40 cellular contexts compared by ENCODE assay signal in the genomic region with DNA sequence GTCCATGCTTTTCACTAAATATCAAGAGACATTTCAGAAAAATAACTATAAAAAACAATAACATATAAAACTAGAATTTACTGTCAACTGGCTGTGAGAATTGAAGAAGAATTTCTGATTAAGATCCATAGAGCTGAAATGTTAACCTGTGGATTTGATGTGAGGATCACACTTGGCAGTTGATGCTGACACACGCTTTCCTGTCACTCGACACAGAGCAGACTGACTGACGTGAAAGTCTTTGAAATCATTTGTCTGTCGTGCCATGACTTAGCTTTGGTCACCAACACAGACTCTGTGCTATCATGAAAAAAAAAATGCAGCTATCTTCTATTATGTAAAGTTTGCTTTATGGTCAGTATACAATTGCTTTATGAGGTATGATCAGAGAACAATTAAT.
"Had no signal": no experiment of that assay in that cellular context is flagged by ENCODE, and none has a peak within 500 bp of the region (broad histone marks: within the 10 kb centered on the region; RNA-seq: fewer than 3 reads in every experiment).

No MANE protein-coding gene starts in this region.

- H3K4me3 ChIP-seq: adrenal gland, ascending aorta, body of pancreas, breast epithelium, cardiac muscle cell had no signal

- H3K36me3 ChIP-seq: adrenal gland, ascending aorta, brain microvascular endothelial cell, breast epithelium, cardiac muscle cell had no signal

- H3K9me3 Mint-ChIP-seq: activated naive CD4-positive, alpha-beta T cell treated with anti-CD3 and anti-CD28 coated beads for 36 hours; activated naive CD4-positive, alpha-beta T cell treated with anti-CD3 and anti-CD28 coated beads, Interleukin-2, amount 50 U/mL, for 24 hours; activated naive CD8-positive, alpha-beta T cell treated with anti-CD3 and anti-CD28 coated beads for 36 hours; activated naive CD8-positive, alpha-beta T cell treated with anti-CD3 and anti-CD28 coated beads, Interleukin-2, amount 10 ng/mL, durations not matched to agents 7 days and 5 days; activated naive CD8-positive, alpha-beta T cell treated with anti-CD3 and anti-CD28 coated beads, Interleukin-2, amount 50 U/mL, for 24 hours; brain had no signal

- H3K27me3 Mint-ChIP-seq: activated naive CD4-positive, alpha-beta T cell treated with anti-CD3 and anti-CD28 coated beads, Interleukin-2, amount 10 ng/mL, durations not matched to agents 7 days and 5 days; activated naive CD4-positive, alpha-beta T cell treated with anti-CD3 and anti-CD28 coated beads, Interleukin-2, amount 50 U/mL, for 24 hours; activated naive CD8-positive, alpha-beta T cell; activated naive CD8-positive, alpha-beta T cell treated with anti-CD3 and anti-CD28 coated beads for 36 hours; activated naive CD8-positive, alpha-beta T cell treated with anti-CD3 and anti-CD28 coated beads, Interleukin-2, amount 10 ng/mL, durations not matched to agents 7 days and 5 days; activated naive CD8-positive, alpha-beta T cell treated with anti-CD3 and anti-CD28 coated beads, Interleukin-2, amount 50 U/mL, for 24 hours; activated T-cell treated with anti-CD3 and anti-CD28 coated beads, Interleukin-2, amount 50 U/mL, for 24 hours; activated T-helper 17 cell treated with anti-CD3 and anti-CD28 coated beads, Interleukin-2, amount 50 U/mL, for 72 hours; brain; central memory CD8-positive, alpha-beta T cell had no signal

- DNase-seq: activated effector memory CD4-positive, alpha-beta T cell treated with anti-CD3 and anti-CD28 coated beads, Interleukin-2, amount 50 U/mL, for 16 hours; activated effector memory CD4-positive, alpha-beta T cell treated with Interleukin-2 at 50 U/mL for 16 hours; activated gamma-delta T cell; activated gamma-delta T cell treated with Interleukin-2 at 50 U/mL for 16 hours; activated naive CD4-positive, alpha-beta T cell; activated naive CD4-positive, alpha-beta T cell treated with anti-CD3 and anti-CD28 coated beads for 36 hours; activated naive CD4-positive, alpha-beta T cell treated with anti-CD3 and anti-CD28 coated beads, Interleukin-2, amount 10 ng/mL, durations not matched to agents 7 days and 5 days; activated naive CD4-positive, alpha-beta T cell treated with anti-CD3 and anti-CD28 coated beads, Interleukin-2, amount 50 U/mL, for 16 hours; activated naive CD4-positive, alpha-beta T cell treated with Interleukin-2 at 50 U/mL for 16 hours; activated naive CD8-positive, alpha-beta T cell treated with anti-CD3 and anti-CD28 coated beads for 36 hours; activated naive CD8-positive, alpha-beta T cell treated with anti-CD3 and anti-CD28 coated beads, Interleukin-2, amount 10 ng/mL, durations not matched to agents 7 days and 5 days; activated naive CD8-positive, alpha-beta T cell treated with anti-CD3 and anti-CD28 coated beads, Interleukin-2, amount 50 U/mL, for 24 hours; activated T-cell treated with anti-CD3 and anti-CD28 coated beads, Interleukin-2, amount 50 U/mL, for 1 hour; activated T-cell treated with anti-CD3 and anti-CD28 coated beads, Interleukin-2, amount 50 U/mL, for 24 hours; activated T-cell treated with anti-CD3 and anti-CD28 coated beads, Interleukin-2, amount 50 U/mL, for 4 hours; activated T-cell treated with anti-CD3 and anti-CD28 coated beads, Interleukin-2, amount 50 U/mL, for 48 hours; activated T-cell treated with anti-CD3 and anti-CD28 coated beads, Interleukin-2, amount 50 U/mL, for 72 hours; adrenal gland; amniotic stem cell; amygdala; anterior cingulate cortex; aorta; body of pancreas; brain microvascular endothelial cell; caudate nucleus; central memory CD4-positive, alpha-beta T cell; cerebellar nuclear complex had no signal

- H3K27me3 ChIP-seq: adrenal gland, ascending aorta, body of pancreas, brain microvascular endothelial cell, breast epithelium, cardiac muscle cell had no signal

- H3K36me3 Mint-ChIP-seq: activated naive CD4-positive, alpha-beta T cell treated with anti-CD3 and anti-CD28 coated beads, Interleukin-2, amount 10 ng/mL, durations not matched to agents 7 days and 5 days; activated naive CD4-positive, alpha-beta T cell treated with anti-CD3 and anti-CD28 coated beads, Interleukin-2, amount 50 U/mL, for 24 hours; activated naive CD4-positive, alpha-beta T cell treated with anti-CD3 and anti-CD28 coated beads, Interleukin-2, amount 50 U/mL, for 72 hours; activated naive CD8-positive, alpha-beta T cell; activated naive CD8-positive, alpha-beta T cell treated with anti-CD3 and anti-CD28 coated beads for 36 hours; activated naive CD8-positive, alpha-beta T cell treated with anti-CD3 and anti-CD28 coated beads, Interleukin-2, amount 10 ng/mL, durations not matched to agents 7 days and 5 days; brain had no signal

- H3K4me1 ChIP-seq: adrenal gland, ascending aorta, body of pancreas, breast epithelium had no signal

- ATAC-seq: activated naive CD4-positive, alpha-beta T cell treated with anti-CD3 and anti-CD28 coated beads, Interleukin-2, amount 50 U/mL, for 72 hours; activated naive CD8-positive, alpha-beta T cell treated with anti-CD3 and anti-CD28 coated beads, Interleukin-2, amount 50 U/mL, for 24 hours; activated T-cell treated with anti-CD3 and anti-CD28 coated beads, Interleukin-2, amount 50 U/mL, for 4 hours; activated T-cell treated with anti-CD3 and anti-CD28 coated beads, Interleukin-2, amount 50 U/mL, for 72 hours; activated T-helper 17 cell treated with anti-CD3 and anti-CD28 coated beads, Interleukin-2, amount 50 U/mL, for 72 hours; body of pancreas had no signal

- H3K27ac ChIP-seq: adrenal gland, ascending aorta, body of pancreas, brain microvascular endothelial cell, breast epithelium, cardiac muscle cell had no signal

- H3K4me3 Mint-ChIP-seq: activated naive CD4-positive, alpha-beta T cell treated with anti-CD3 and anti-CD28 coated beads for 36 hours; activated naive CD4-positive, alpha-beta T cell treated with anti-CD3 and anti-CD28 coated beads, Interleukin-2, amount 10 ng/mL, durations not matched to agents 7 days and 5 days; activated naive CD4-positive, alpha-beta T cell treated with anti-CD3 and anti-CD28 coated beads, Interleukin-2, amount 50 U/mL, for 24 hours; activated naive CD8-positive, alpha-beta T cell; activated naive CD8-positive, alpha-beta T cell treated with anti-CD3 and anti-CD28 coated beads for 36 hours; activated naive CD8-positive, alpha-beta T cell treated with anti-CD3 and anti-CD28 coated beads, Interleukin-2, amount 10 ng/mL, durations not matched to agents 7 days and 5 days; activated naive CD8-positive, alpha-beta T cell treated with anti-CD3 and anti-CD28 coated beads, Interleukin-2, amount 50 U/mL, for 24 hours; activated T-cell treated with anti-CD3 and anti-CD28 coated beads, Interleukin-2, amount 50 U/mL, for 24 hours; activated T-cell treated with anti-CD3 and anti-CD28 coated beads, Interleukin-2, amount 50 U/mL, for 4 hours; activated T-cell treated with anti-CD3 and anti-CD28 coated beads, Interleukin-2, amount 50 U/mL, for 72 hours; activated T-helper 1 cell treated with anti-CD3 and anti-CD28 coated beads, Interleukin-12 subunit alpha, Interleukin-12 subunit beta, Interleukin-2, Interleukin-4 antibody, amounts not matched to agents 30 ng/mL and 10 ng/mL and 1 ng/mL, durations not matched to agents 14 hours and 24 hours and 36 hours; activated T-helper 17 cell treated with anti-CD3 and anti-CD28 coated beads, Interleukin-2, amount 50 U/mL, for 72 hours; brain; central memory CD8-positive, alpha-beta T cell had no signal

- H3K4me1 Mint-ChIP-seq: activated naive CD4-positive, alpha-beta T cell treated with anti-CD3 and anti-CD28 coated beads, Interleukin-2, amount 10 ng/mL, durations not matched to agents 7 days and 5 days; activated naive CD4-positive, alpha-beta T cell treated with anti-CD3 and anti-CD28 coated beads, Interleukin-2, amount 50 U/mL, for 24 hours; activated naive CD8-positive, alpha-beta T cell treated with anti-CD3 and anti-CD28 coated beads for 36 hours; activated naive CD8-positive, alpha-beta T cell treated with anti-CD3 and anti-CD28 coated beads, Interleukin-2, amount 10 ng/mL, durations not matched to agents 7 days and 5 days; activated naive CD8-positive, alpha-beta T cell treated with anti-CD3 and anti-CD28 coated beads, Interleukin-2, amount 50 U/mL, for 24 hours; activated T-helper 17 cell treated with anti-CD3 and anti-CD28 coated beads, Interleukin-2, amount 50 U/mL, for 72 hours; brain; central memory CD8-positive, alpha-beta T cell had no signal

- H3K9me3 ChIP-seq: adrenal gland, ascending aorta, body of pancreas, breast epithelium had no signal

- FAIRE-seq: astrocyte, bronchial epithelial cell had no signal

- H3K27ac Mint-ChIP-seq: activated naive CD4-positive, alpha-beta T cell treated with anti-CD3 and anti-CD28 coated beads for 36 hours; activated naive CD4-positive, alpha-beta T cell treated with anti-CD3 and anti-CD28 coated beads, Interleukin-2, amount 10 ng/mL, durations not matched to agents 7 days and 5 days; activated naive CD4-positive, alpha-beta T cell treated with anti-CD3 and anti-CD28 coated beads, Interleukin-2, amount 50 U/mL, for 24 hours; activated naive CD4-positive, alpha-beta T cell treated with anti-CD3 and anti-CD28 coated beads, Interleukin-2, amount 50 U/mL, for 72 hours; activated naive CD8-positive, alpha-beta T cell; activated naive CD8-positive, alpha-beta T cell treated with anti-CD3 and anti-CD28 coated beads for 36 hours; activated naive CD8-positive, alpha-beta T cell treated with anti-CD3 and anti-CD28 coated beads, Interleukin-2, amount 10 ng/mL, durations not matched to agents 7 days and 5 days; activated naive CD8-positive, alpha-beta T cell treated with anti-CD3 and anti-CD28 coated beads, Interleukin-2, amount 50 U/mL, for 24 hours; activated T-cell treated with anti-CD3 and anti-CD28 coated beads, Interleukin-2, amount 50 U/mL, for 24 hours; activated T-cell treated with anti-CD3 and anti-CD28 coated beads, Interleukin-2, amount 50 U/mL, for 72 hours; activated T-helper 1 cell treated with anti-CD3 and anti-CD28 coated beads, Interleukin-12 subunit alpha, Interleukin-12 subunit beta, Interleukin-2, Interleukin-4 antibody, amounts not matched to agents 30 ng/mL and 10 ng/mL and 1 ng/mL, durations not matched to agents 14 hours and 24 hours and 36 hours; activated T-helper 17 cell treated with anti-CD3 and anti-CD28 coated beads, Interleukin-2, amount 50 U/mL, for 72 hours; activated T-helper 2 cell treated with anti-CD3 and anti-CD28 coated beads, Interferon-gamma antibody, Interleukin-2, Interleukin-4, amounts not matched to agents 10 μg/mL and 5 μg/mL and 100 μg/mL, durations not matched to agents 14 hours and 24 hours and 36 hours; brain had no signal
